ENCODE assay signal across 2 cellular contexts in the genomic region with DNA sequence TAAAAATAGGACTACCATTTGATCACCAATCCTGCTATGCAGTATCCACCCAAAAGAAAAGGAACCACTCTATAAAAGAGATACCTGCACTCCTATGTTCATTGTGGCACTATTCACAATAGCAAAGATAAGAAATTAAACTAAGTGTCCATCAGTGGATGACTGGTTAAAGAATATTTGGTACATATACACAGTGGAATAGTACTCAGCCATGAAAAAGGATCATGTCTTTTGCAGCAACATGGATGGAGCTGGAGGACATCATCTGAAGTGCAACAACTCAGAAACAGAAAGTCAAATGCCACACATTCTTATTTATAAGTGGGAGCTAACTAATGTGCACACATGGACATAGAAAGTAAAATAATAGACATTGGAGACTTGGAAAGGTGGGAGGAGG.
TF ChIP-seq lines count a peak whose summit lies in the region.

No MANE protein-coding gene starts in this region.

TF ChIP-seq in WTC11, 78 proteins besides CTCF, POLR2A, EP300 and RAD21:
- TF ChIP-seq, protein P1, sequence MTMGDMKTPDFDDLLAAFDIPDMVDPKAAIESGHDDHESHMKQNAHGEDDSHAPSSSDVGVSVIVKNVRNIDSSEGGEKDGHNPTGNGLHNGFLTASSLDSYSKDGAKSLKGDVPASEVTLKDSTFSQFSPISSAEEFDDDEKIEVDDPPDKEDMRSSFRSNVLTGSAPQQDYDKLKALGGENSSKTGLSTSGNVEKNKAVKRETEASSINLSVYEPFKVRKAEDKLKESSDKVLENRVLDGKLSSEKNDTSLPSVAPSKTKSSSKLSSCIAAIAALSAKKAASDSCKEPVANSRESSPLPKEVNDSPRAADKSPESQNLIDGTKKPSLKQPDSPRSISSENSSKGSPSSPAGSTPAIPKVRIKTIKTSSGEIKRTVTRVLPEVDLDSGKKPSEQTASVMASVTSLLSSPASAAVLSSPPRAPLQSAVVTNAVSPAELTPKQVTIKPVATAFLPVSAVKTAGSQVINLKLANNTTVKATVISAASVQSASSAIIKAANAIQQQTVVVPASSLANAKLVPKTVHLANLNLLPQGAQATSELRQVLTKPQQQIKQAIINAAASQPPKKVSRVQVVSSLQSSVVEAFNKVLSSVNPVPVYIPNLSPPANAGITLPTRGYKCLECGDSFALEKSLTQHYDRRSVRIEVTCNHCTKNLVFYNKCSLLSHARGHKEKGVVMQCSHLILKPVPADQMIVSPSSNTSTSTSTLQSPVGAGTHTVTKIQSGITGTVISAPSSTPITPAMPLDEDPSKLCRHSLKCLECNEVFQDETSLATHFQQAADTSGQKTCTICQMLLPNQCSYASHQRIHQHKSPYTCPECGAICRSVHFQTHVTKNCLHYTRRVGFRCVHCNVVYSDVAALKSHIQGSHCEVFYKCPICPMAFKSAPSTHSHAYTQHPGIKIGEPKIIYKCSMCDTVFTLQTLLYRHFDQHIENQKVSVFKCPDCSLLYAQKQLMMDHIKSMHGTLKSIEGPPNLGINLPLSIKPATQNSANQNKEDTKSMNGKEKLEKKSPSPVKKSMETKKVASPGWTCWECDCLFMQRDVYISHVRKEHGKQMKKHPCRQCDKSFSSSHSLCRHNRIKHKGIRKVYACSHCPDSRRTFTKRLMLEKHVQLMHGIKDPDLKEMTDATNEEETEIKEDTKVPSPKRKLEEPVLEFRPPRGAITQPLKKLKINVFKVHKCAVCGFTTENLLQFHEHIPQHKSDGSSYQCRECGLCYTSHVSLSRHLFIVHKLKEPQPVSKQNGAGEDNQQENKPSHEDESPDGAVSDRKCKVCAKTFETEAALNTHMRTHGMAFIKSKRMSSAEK (CRISPR knock-in tag; IDR thresholded peaks at IDR 0.05; ENCODE audit: borderline replicate concordance), result no peak
- 0 out of 2 replicates have a peak, but pooled peaks have one; percentile 43 for TF ChIP-seq GTF2I (CRISPR knock-in tag; conservative IDR thresholded peaks at IDR 0.05)

TF ChIP-seq in H1, 55 proteins besides CTCF, POLR2A, EP300 and RAD21:
- TF ChIP-seq FOSL1 (IDR thresholded peaks at IDR 0.05; ENCODE audit: insufficient read depth, low read depth, low read length), result no peak
- no peak for TF ChIP-seq KDM5A (IDR thresholded peaks at IDR 0.05; ENCODE audit: low read length)
- no peak for TF ChIP-seq JUND (IDR thresholded peaks at IDR 0.05; ENCODE audit: low read length)
- TF ChIP-seq PHF8 (conservative IDR thresholded peaks at IDR 0.05; ENCODE audit: low read depth, low read length), result no peak
- no peak for TF ChIP-seq HDAC2 (IDR thresholded peaks at IDR 0.05; ENCODE audit: borderline replicate concordance in 1 of 2, low read depth in 2 of 2, low read length in 2 of 2)
- TF ChIP-seq, protein P2, sequence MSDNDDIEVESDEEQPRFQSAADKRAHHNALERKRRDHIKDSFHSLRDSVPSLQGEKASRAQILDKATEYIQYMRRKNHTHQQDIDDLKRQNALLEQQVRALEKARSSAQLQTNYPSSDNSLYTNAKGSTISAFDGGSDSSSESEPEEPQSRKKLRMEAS (IDR thresholded peaks at IDR 0.05), result no peak
- peak; percentile 61; the same call in 1 of the 2 replicates for TF ChIP-seq KDM1A (IDR thresholded peaks at IDR 0.05; ENCODE audit: borderline replicate concordance, low read length)
- TF ChIP-seq CHD1 (IDR thresholded peaks at IDR 0.05; ENCODE audit: low read depth, low read length), result no peak
